ENCODE assay signal across 31 cellular contexts in genomic region chr6:119353696-119354095, GRCh38. TPM values are rescaled to one million over a fixed set of nuclear protein-coding genes. Genes with fewer than 3 reads are reported as not detected.
A peak's percentile ranks its signal among the peaks of the same experiment; 100 is the strongest.
DNase-seq lines count a peak whose midpoint lies in the region; ATAC-seq, FAIRE-seq and TF ChIP-seq lines count a peak whose summit lies in the region.
"Had no signal": no experiment of that assay in that cellular context is flagged by ENCODE, and none has a peak within 500 bp of the region (broad histone marks: within the 10 kb centered on the region; RNA-seq: fewer than 3 reads in every experiment).

No MANE protein-coding gene starts in this region.

- no peak overlapping the region for H2BK12ac ChIP-seq in H1 (ENCODE audit: low read depth, low read length)

- peak; percentile 34 for DNase-seq in CD1c-positive myeloid dendritic cell (ENCODE audit: extremely low spot score)
- no peak for DNase-seq in H1 (ENCODE audit: low read depth in 1 of 2, low spot score in 2 of 2)
- DNase-seq in stimulated activated naive B cell treated with anti-CD40 and anti-IgM and Interleukin-4, amounts not matched to agents 10 μg/mL and 1 μg/mL and 100 μg/mL, for 72 hours = no peak
- no peak for DNase-seq in cerebellum (ENCODE audit: low spot score)
- DNase-seq in brain microvascular endothelial cell = no peak
- DNase-seq: activated CD4-positive, alpha-beta T cell treated with anti-CD3 and anti-CD28 coated beads, Interleukin-2, amount 50 U/mL, for 48 hours; activated naive CD4-positive, alpha-beta T cell; adrenal gland; CD4-positive, alpha-beta memory T cell; IMR-90; mucosa of descending colon; NCI-H1048; NCI-H1694 treated with DMSO at 0.1 percent for 48 hours; NCI-H2171; occipital lobe; PC-3; sigmoid colon; stimulated activated CD4-positive, alpha-beta T cell treated with anti-CD3 and anti-CD28 coated beads, Interleukin-4, amount 100 ng/mL, for 1 hour; upper lobe of left lung had no signal

- TF ChIP-seq POLR2A in H1 (IDR thresholded peaks at IDR 0.05; ENCODE audit: control extremely low read depth in 1 of 2, low read depth in 2 of 2, low read length in 2 of 2) (no peak), GM18505 (IDR thresholded peaks at IDR 0.05; ENCODE audit: borderline replicate concordance, extremely low read depth, insufficient read depth, insufficient read length) (no peak)

- H3K79me2 ChIP-seq in OCI-LY3 (ENCODE audit: low read length) = peaks cover 17% of the 10 kb centered on the region
- no peaks in the 10 kb centered on the region for H3K79me2 ChIP-seq in H1 (ENCODE audit: control insufficient read depth in 1 of 2, insufficient read depth in 2 of 2, low read length in 2 of 2)

- no peak for ATAC-seq in stimulated activated naive B cell treated with anti-CD40 and anti-IgM and Interleukin-4, amounts not matched to agents 10 μg/mL and 1 μg/mL and 100 μg/mL, for 72 hours (replicated peaks)
- ATAC-seq in GM19455 (IDR thresholded peaks at IDR 0.05; ENCODE audit: unreplicated experiment) (no peak), GM18505 (IDR thresholded peaks at IDR 0.05; ENCODE audit: unreplicated experiment) (no peak)
- ATAC-seq: activated CD4-positive, CD25-positive, alpha-beta regulatory T cell treated with anti-CD3 and anti-CD28 coated beads, Interleukin-2, amount 50 U/mL, for 24 hours; mucosa of descending colon; natural killer cell treated with Interleukin-12 subunit alpha and Interleukin-12 subunit beta and Interleukin-15 and Interleukin-18, amount 100 ng/mL, for 72 hours; PC-3 had no signal

- H3K4me1 Mint-ChIP-seq in stimulated activated naive B cell treated with anti-CD40 and anti-IgM and Interleukin-4, amounts not matched to agents 10 μg/mL and 1 μg/mL and 100 μg/mL, for 72 hours = peaks cover 17 to 40% of the 10 kb centered on the region in 2 donors

- no peaks in the 10 kb centered on the region for H3K27me3 Mint-ChIP-seq in stimulated activated naive B cell treated with anti-CD40 and anti-IgM and Interleukin-4, amounts not matched to agents 10 μg/mL and 1 μg/mL and 100 μg/mL, for 72 hours
- H3K27me3 Mint-ChIP-seq: CD4-positive, alpha-beta memory T cell; natural killer cell treated with Interleukin-12 subunit alpha and Interleukin-12 subunit beta and Interleukin-15 and Interleukin-18, amount 100 ng/mL, for 72 hours had no signal

- no peaks in the 10 kb centered on the region for H3K79me1 ChIP-seq in H1 (ENCODE audit: low read depth, low read length)

- no peak overlapping the region for H4K5ac ChIP-seq in H1 (ENCODE audit: insufficient read length, low read depth, low read length)

- no peak for TF ChIP-seq EP300 in H1 (IDR thresholded peaks at IDR 0.05; ENCODE audit: borderline replicate concordance in 1 of 2, low read depth in 2 of 2, low read length in 2 of 2)

- H2AK5ac ChIP-seq in H1 (ENCODE audit: low read depth, low read length) = no peak overlapping the region

- H4K20me1 ChIP-seq in OCI-LY3 (ENCODE audit: insufficient read depth, low read length) (no peaks in the 10 kb centered on the region), H1 (replicated peaks in 1 of 2; ENCODE audit: control insufficient read depth in 1 of 2, insufficient read depth in 2 of 2, low read length in 2 of 2) (no peaks in the 10 kb centered on the region)

- H3K4me3 ChIP-seq in OCI-LY3 (ENCODE audit: low read length) (no peak overlapping the region), H1 (ENCODE audit: extremely low read depth in 1 of 4, insufficient read depth in 2 of 4, low read depth in 3 of 4, low read length in 4 of 4) (no peak overlapping the region), brain microvascular endothelial cell (ENCODE audit: low read depth, low read length) (no peak overlapping the region)
- H3K4me3 ChIP-seq: adrenal gland, HAP-1, lung, mucosa of descending colon, prostate gland, sigmoid colon, SK-N-MC, upper lobe of left lung had no signal

- no peak overlapping the region for H2AFZ ChIP-seq in OCI-LY3 (ENCODE audit: low read depth, low read length)
- no peak overlapping the region for H2AFZ ChIP-seq in H1 (ENCODE audit: low read length)

- no peak overlapping the region for H3K9ac ChIP-seq in OCI-LY3 (ENCODE audit: low read length)
- no peak overlapping the region for H3K9ac ChIP-seq in H1 (replicated peaks in 1 of 4; ENCODE audit: extremely low read depth in 1 of 4, low read depth in 3 of 4, low read length in 3 of 4)

- H3K27ac Mint-ChIP-seq in stimulated activated naive B cell treated with anti-CD40 and anti-IgM and Interleukin-4, amounts not matched to agents 10 μg/mL and 1 μg/mL and 100 μg/mL, for 72 hours = no peak overlapping the region
- H3K27ac Mint-ChIP-seq: CD4-positive, alpha-beta memory T cell had no signal

- no peak overlapping the region for H4K91ac ChIP-seq in H1 (replicated peaks; ENCODE audit: insufficient read length, low read length)

- no peak overlapping the region for H3K14ac ChIP-seq in H1 (ENCODE audit: insufficient read length)

- H3K4me1 ChIP-seq in OCI-LY3 (ENCODE audit: low read length) (peaks cover 42% of the 10 kb centered on the region), H1 (replicated peaks in 1 of 4; ENCODE audit: control insufficient read depth in 3 of 4, insufficient read depth in 4 of 4, low read length in 3 of 4) (peaks cover 0 to 5% (median 1%) of the 10 kb centered on the region in 4 experiments; a peak in 2 of 7 replicates)
- H3K4me1 ChIP-seq: prostate gland had no signal

- H3K4me3 Mint-ChIP-seq in stimulated activated naive B cell treated with anti-CD40 and anti-IgM and Interleukin-4, amounts not matched to agents 10 μg/mL and 1 μg/mL and 100 μg/mL, for 72 hours = peak overlapping the region; percentile 22 to 49
- H3K4me3 Mint-ChIP-seq: CD4-positive, alpha-beta memory T cell; natural killer cell treated with Interleukin-12 subunit alpha and Interleukin-12 subunit beta and Interleukin-15 and Interleukin-18, amount 100 ng/mL, for 72 hours had no signal

- H2BK15ac ChIP-seq in H1 (ENCODE audit: low read length) = no peak overlapping the region

- peak overlapping the region; percentile 32; the same call in 1 of the 2 replicates for H3K4me2 ChIP-seq in OCI-LY3 (ENCODE audit: low read length)
- H3K4me2 ChIP-seq in H1 (ENCODE audit: insufficient read depth in 1 of 2, low read depth in 2 of 2, low read length in 2 of 2) = no peak overlapping the region

- no peak for FAIRE-seq in H1 (lab: Jason Lieb, UNC)
- FAIRE-seq: A204.1, frontal cortex, TTC549 had no signal

- no peak overlapping the region for H3K4ac ChIP-seq in H1 (replicated peaks; ENCODE audit: insufficient read length, low read depth, low read length)

- H3K56ac ChIP-seq in H1 (replicated peaks; ENCODE audit: insufficient read length, low read depth, low read length) = no peak overlapping the region

- H3K9me3 Mint-ChIP-seq in stimulated activated naive B cell treated with anti-CD40 and anti-IgM and Interleukin-4, amounts not matched to agents 10 μg/mL and 1 μg/mL and 100 μg/mL, for 72 hours = no peaks in the 10 kb centered on the region
- H3K9me3 Mint-ChIP-seq: CD4-positive, alpha-beta memory T cell; natural killer cell treated with Interleukin-12 subunit alpha and Interleukin-12 subunit beta and Interleukin-15 and Interleukin-18, amount 100 ng/mL, for 72 hours had no signal

- 60% methylated on average over 4 of the region's 4 CpGs; no CpG with 5 or more reads in 1 of the 2 experiments for WGBS in H1 (ENCODE audit: extremely low coverage in 1 of 2, insufficient coverage in 1 of 2, insufficient read length in 1 of 2, insufficient replicate concordance in 2 of 2, low coverage in 1 of 2, low lambda C conversion rate in 2 of 2, missing lambda C conversion rate in 1 of 2), 2 experiments

- H4K8ac ChIP-seq in H1 (ENCODE audit: extremely low read depth, insufficient read depth, low read length) = no peak overlapping the region

- H3K27me3 ChIP-seq in OCI-LY3 (ENCODE audit: low read depth, low read length) (no peaks in the 10 kb centered on the region), H1 (replicated peaks in 1 of 4; ENCODE audit: control insufficient read depth in 3 of 4, extremely low read depth in 1 of 4, insufficient read depth in 3 of 4, low read length in 3 of 4) (peaks cover 0 to 6% (median 3%) of the 10 kb centered on the region in 4 experiments; a peak in 2 of 7 replicates), brain microvascular endothelial cell (replicated peaks) (no peaks in the 10 kb centered on the region)
- H3K27me3 ChIP-seq: adrenal gland, sigmoid colon, upper lobe of left lung had no signal

- H3K23me2 ChIP-seq in H1 (ENCODE audit: low read depth, low read length) = peaks cover 10% of the 10 kb centered on the region; the same call in 1 of the 2 replicates

- H3K36me3 ChIP-seq in OCI-LY3 (replicated peaks; ENCODE audit: low read depth, low read length) (no peaks in the 10 kb centered on the region), H1 (ENCODE audit: control insufficient read depth in 2 of 4, insufficient read depth in 4 of 4, low read length in 3 of 4) (no peaks in the 10 kb centered on the region), brain microvascular endothelial cell (replicated peaks) (no peaks in the 10 kb centered on the region)
- H3K36me3 ChIP-seq: adrenal gland, HAP-1, prostate gland, sigmoid colon, upper lobe of left lung had no signal

- H3K27ac ChIP-seq in OCI-LY3 (ENCODE audit: low read length) (no peak overlapping the region), H1 (ENCODE audit: low read depth, low read length) (no peak overlapping the region), brain microvascular endothelial cell (no peak overlapping the region)
- H3K27ac ChIP-seq: prostate gland, SK-N-MC had no signal

- peaks cover 4 to 7% of the 10 kb centered on the region in 2 donors for H3K36me3 Mint-ChIP-seq in stimulated activated naive B cell treated with anti-CD40 and anti-IgM and Interleukin-4, amounts not matched to agents 10 μg/mL and 1 μg/mL and 100 μg/mL, for 72 hours

- CTCF ChIA-PET in H1 (lab: Charles Lee; ENCODE audit: partially characterized antibody) = no interaction called here

- H3K18ac ChIP-seq in H1 (ENCODE audit: extremely low read depth, low read length) = no peak overlapping the region

- POLR2A ChIA-PET in H1 (lab: Charles Lee; ENCODE audit: partially characterized antibody) = no interaction called here

- no peaks in the 10 kb centered on the region for H3K9me3 ChIP-seq in OCI-LY3 (ENCODE audit: insufficient read depth, low read length)
- H3K9me3 ChIP-seq in H1 (ENCODE audit: insufficient read depth in 2 of 2, low read depth in 1 of 2, low read length in 1 of 2) = no peaks in the 10 kb centered on the region
- H3K9me3 ChIP-seq: adrenal gland, HAP-1, mucosa of descending colon, prostate gland, sigmoid colon, upper lobe of left lung had no signal

- in situ Hi-C loops in brain microvascular endothelial cell (cut with HindIII; ENCODE audit: low pct_ligation_motif_present, low sequenced_read_pairs) = no loop called here

- H3K23ac ChIP-seq in H1 (ENCODE audit: insufficient read length) = no peak overlapping the region

- no peak for TF ChIP-seq RAD21 in H1 (IDR thresholded peaks at IDR 0.05 in 1 of 2, conservative IDR thresholded peaks at IDR 0.05 in 1 of 2; ENCODE audit: low read depth in 2 of 2, low read length in 2 of 2)

- H2BK5ac ChIP-seq in H1 (ENCODE audit: low read depth, low read length) = no peak overlapping the region

- no peak overlapping the region for H2BK20ac ChIP-seq in H1 (ENCODE audit: low read length)

- H2BK120ac ChIP-seq in H1 (replicated peaks; ENCODE audit: low read depth, low read length) = peak overlapping the region; percentile 80

- TF ChIP-seq CTCF in OCI-LY3 (IDR thresholded peaks at IDR 0.05; ENCODE audit: low read depth, low read length) = no peak
- TF ChIP-seq CTCF in H1 (IDR thresholded peaks at IDR 0.05; ENCODE audit: control extremely low read depth in 1 of 3, insufficient read depth in 1 of 3, low read depth in 1 of 3, low read length in 3 of 3) = no peak
- no peak for TF ChIP-seq CTCF in brain microvascular endothelial cell (IDR thresholded peaks at IDR 0.05; ENCODE audit: low read depth, low read length, missing control alignments)

RNA-seq across cellular contexts. Expression of gene MAN1A1, which starts 4.1 kb away (rescaled TPM):
- total RNA-seq in H1 (2021; fragmentation: NEBNext Ultra II Directional; extraction: Animal tissue kit (Norgen Biotek cat#: 25700)) = 5.4 TPM in 2 replicates
- polyA plus RNA-seq in H1 (2011; rRNA removed) = 1.5 and 1.8 TPM in 2 replicates
- polyA plus RNA-seq in H1 (2011; cell fraction: cytosol; rRNA removed) = 2.7 TPM
- 1.2 TPM for polyA plus RNA-seq in H1 (2011; cell fraction: nucleus; rRNA removed)
- polyA plus RNA-seq in H1 (2012, experiment 1 of 2) = 1.7 to 3.3 TPM (median 2.2 TPM) in 4 replicates
- 0.60 TPM for polyA plus RNA-seq in H1 (2012, experiment 2 of 2)
- 5.1 TPM for polyA plus RNA-seq in H1 (2013, experiment 1 of 2)
- polyA plus RNA-seq in H1 (2013, experiment 2 of 2) = 5.6 TPM
- polyA minus RNA-seq in H1 (2011; rRNA and poly(A)+ RNA removed) = 1.5 and 2.1 TPM in 2 replicates
- 2.9 TPM for polyA minus RNA-seq in H1 (2011; cell fraction: cytosol; rRNA and poly(A)+ RNA removed)
- polyA minus RNA-seq in H1 (2011; cell fraction: nucleus; rRNA and poly(A)+ RNA removed) = 4.3 TPM
- 31.1 TPM for total RNA-seq in cerebellum
